In the genomic region with DNA sequence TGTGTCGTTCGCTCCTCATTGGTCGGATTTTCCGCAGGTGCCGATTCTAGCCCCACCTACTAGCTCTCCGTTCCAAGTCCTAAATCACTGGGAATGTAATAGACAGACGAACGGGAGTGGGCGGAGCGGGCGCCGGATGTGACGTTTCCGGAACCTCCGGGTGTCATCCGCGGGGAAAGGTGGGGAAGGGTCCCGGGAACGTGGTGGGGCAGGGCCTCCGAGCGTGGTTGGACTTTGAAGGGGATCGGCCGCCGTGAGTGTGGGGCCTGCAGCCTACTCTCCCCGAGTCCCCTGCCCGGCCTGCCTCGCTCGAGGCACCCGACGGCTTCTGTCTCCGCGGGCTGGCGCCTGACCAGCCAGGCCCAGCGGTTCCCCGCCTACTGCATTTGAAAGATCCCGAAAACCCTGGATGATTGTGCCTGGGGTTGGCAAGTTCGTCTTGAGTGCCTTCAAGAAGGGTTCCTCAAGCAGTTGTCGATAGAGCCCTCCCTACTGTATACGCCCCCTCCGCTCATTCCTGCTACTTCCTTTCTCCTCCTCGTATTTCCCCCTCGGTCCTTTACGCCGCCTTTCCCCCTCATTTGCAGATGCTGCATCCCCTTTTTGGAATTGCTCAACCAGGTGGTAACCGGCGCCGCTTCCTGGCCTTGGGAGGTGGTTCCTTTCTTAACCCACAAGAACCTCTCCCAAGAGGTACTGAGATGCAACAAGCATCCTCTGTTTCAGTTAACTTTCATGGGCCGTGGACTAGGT, we compare ENCODE assay signal across 8 cellular contexts. TPM values are rescaled to one million over a fixed set of nuclear protein-coding genes. Genes with fewer than 3 reads are reported as not detected.
DNase-seq lines count a peak whose midpoint lies in the region; ATAC-seq, FAIRE-seq and TF ChIP-seq lines count a peak whose summit lies in the region.

TSS of gene STAMBP (plus strand) at position 144 of the 753 bp plus-strand sequence. CDS start 1,896 bp downstream, outside the sequence.

- POLR2A ChIA-PET in AG04450 (lab: Yijun Ruan, JAX): interaction anchor here (0.5 to 1.2 kb wide), 9 partner anchors 41 to 563 kb away, joined by 3 to 10 read pairs (median 4); partner anchors contain the start of gene ACTG2
- POLR2A ChIA-PET in WTC11 (lab: Charles Lee): interaction anchor here (0.6 to 1.0 kb wide), 3 partner anchors 29 to 292 kb away, joined by 3 to 4 read pairs (median 3); partner anchors contain the start of gene DUSP11

- H3K4me3 Mint-ChIP-seq in WTC11: peak within 1 kb of the TSS; percentile 94

- ATAC-seq in GM18909 (IDR thresholded peaks at IDR 0.05; ENCODE audit: poor library complexity, unreplicated experiment) (peak; percentile 84), HG03175 (IDR thresholded peaks at IDR 0.05; ENCODE audit: unreplicated experiment) (peak; percentile 75), WTC11 (peak; percentile 96)

- H3K27ac Mint-ChIP-seq in WTC11: peak within 1 kb of the TSS; percentile 91

- H3K9me3 Mint-ChIP-seq in WTC11: peaks cover 12% of the 10 kb centered on the region

- peaks cover 19% of the 10 kb centered on the region for H3K36me3 Mint-ChIP-seq in WTC11

- TF ChIP-seq CTCF in AG04450 (IDR thresholded peaks at IDR 0.05; ENCODE audit: low read depth, low read length): no peak
- TF ChIP-seq CTCF in WTC11 (IDR thresholded peaks at IDR 0.05): no peak
- TF ChIP-seq CTCF in cardiac fibroblast (IDR thresholded peaks at IDR 0.05; ENCODE audit: low read depth, low read length): no peak

- no peaks in the 10 kb centered on the region for H3K27me3 ChIP-seq in AG04450 (ENCODE audit: control insufficient read depth, insufficient read depth, low read length)
- H3K27me3 ChIP-seq in small intestine (ENCODE audit: control insufficient read depth in 2 of 2, insufficient read depth in 2 of 2, low read length in 2 of 2): no peaks in the 10 kb centered on the region

- H3K9me3 ChIP-seq in AG04450 (ENCODE audit: control insufficient read depth, insufficient read depth, low read length): no peaks in the 10 kb centered on the region
- H3K9me3 ChIP-seq in small intestine (ENCODE audit: control insufficient read depth, low read depth): no peaks in the 10 kb centered on the region

- 0 to 1% (median 0%) methylated on average over 38 to 48 of the region's 48 CpGs for WGBS in small intestine, 3 donors

- peaks cover 27% of the 10 kb centered on the region for H3K27me3 Mint-ChIP-seq in WTC11 (ENCODE audit: low read depth)

- peak; percentile 70 for FAIRE-seq in small intestine (lab: Jason Lieb, UNC)

- H3K4me3 ChIP-seq in AG04450 (ENCODE audit: low read depth, low read length) (peak within 1 kb of the TSS; percentile 77), cardiac fibroblast (replicated peaks in 1 of 2; ENCODE audit: low read depth in 2 of 2, low read length in 2 of 2) (peak within 1 kb of the TSS; percentile 70 to 82), small intestine (ENCODE audit: low read depth in 1 of 2, low read length in 2 of 2) (peak within 1 kb of the TSS; percentile 58 to 91)

- H3K4me1 ChIP-seq in small intestine (ENCODE audit: control insufficient read depth in 2 of 2, insufficient read depth in 1 of 2, low read depth in 1 of 2, low read length in 1 of 2): peaks cover 7% of the 10 kb centered on the region in 2 donors

- peaks cover 2 to 6% of the 10 kb centered on the region in 2 donors for H3K36me3 ChIP-seq in small intestine (ENCODE audit: control insufficient read depth in 2 of 2, insufficient read depth in 2 of 2, low read length in 2 of 2)

- H3K27ac ChIP-seq in AG04450 (ENCODE audit: low read depth, low read length): peak within 1 kb of the TSS; percentile 95
- H3K27ac ChIP-seq in small intestine (ENCODE audit: low read depth in 1 of 2, low read length in 1 of 2): peak within 1 kb of the TSS; percentile 39 to 98

- H3K4me1 Mint-ChIP-seq in WTC11: peaks cover 16% of the 10 kb centered on the region

- DNase-seq in AG04450 (ENCODE audit: low read depth, low spot score) (peak; percentile 87), NCI-H226 (peak; percentile 95), WTC11 (ENCODE audit: low spot score) (peak; percentile 97), cardiac fibroblast (ENCODE audit: low read depth in 2 of 2) (peak; percentile 96 to 98), iPS-NIHi11 (ENCODE audit: low spot score) (peak; percentile 97), small intestine (peak; percentile 98)

- CTCF ChIA-PET in AG04450 (lab: Charles Lee) (interaction anchor here (0.6 to 3.3 kb wide), 7 partner anchors 117 to 506 kb away, joined by 3 to 20 read pairs (median 5); partner anchors contain the start of gene BOLA3), WTC11 (lab: Charles Lee) (interaction anchor here (0.6 to 3.0 kb wide), 14 partner anchors 10 to 563 kb away, joined by 3 to 20 read pairs (median 4); partner anchors contain the start of genes BOLA3, MOB1A and TPRKB)

TF ChIP-seq in WTC11, 78 proteins besides CTCF, POLR2A, EP300 and RAD21 (continues in another document):
- TF ChIP-seq, protein P1, sequence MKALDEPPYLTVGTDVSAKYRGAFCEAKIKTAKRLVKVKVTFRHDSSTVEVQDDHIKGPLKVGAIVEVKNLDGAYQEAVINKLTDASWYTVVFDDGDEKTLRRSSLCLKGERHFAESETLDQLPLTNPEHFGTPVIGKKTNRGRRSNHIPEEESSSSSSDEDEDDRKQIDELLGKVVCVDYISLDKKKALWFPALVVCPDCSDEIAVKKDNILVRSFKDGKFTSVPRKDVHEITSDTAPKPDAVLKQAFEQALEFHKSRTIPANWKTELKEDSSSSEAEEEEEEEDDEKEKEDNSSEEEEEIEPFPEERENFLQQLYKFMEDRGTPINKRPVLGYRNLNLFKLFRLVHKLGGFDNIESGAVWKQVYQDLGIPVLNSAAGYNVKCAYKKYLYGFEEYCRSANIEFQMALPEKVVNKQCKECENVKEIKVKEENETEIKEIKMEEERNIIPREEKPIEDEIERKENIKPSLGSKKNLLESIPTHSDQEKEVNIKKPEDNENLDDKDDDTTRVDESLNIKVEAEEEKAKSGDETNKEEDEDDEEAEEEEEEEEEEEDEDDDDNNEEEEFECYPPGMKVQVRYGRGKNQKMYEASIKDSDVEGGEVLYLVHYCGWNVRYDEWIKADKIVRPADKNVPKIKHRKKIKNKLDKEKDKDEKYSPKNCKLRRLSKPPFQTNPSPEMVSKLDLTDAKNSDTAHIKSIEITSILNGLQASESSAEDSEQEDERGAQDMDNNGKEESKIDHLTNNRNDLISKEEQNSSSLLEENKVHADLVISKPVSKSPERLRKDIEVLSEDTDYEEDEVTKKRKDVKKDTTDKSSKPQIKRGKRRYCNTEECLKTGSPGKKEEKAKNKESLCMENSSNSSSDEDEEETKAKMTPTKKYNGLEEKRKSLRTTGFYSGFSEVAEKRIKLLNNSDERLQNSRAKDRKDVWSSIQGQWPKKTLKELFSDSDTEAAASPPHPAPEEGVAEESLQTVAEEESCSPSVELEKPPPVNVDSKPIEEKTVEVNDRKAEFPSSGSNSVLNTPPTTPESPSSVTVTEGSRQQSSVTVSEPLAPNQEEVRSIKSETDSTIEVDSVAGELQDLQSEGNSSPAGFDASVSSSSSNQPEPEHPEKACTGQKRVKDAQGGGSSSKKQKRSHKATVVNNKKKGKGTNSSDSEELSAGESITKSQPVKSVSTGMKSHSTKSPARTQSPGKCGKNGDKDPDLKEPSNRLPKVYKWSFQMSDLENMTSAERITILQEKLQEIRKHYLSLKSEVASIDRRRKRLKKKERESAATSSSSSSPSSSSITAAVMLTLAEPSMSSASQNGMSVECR (CRISPR knock-in tag; IDR thresholded peaks at IDR 0.05; ENCODE audit: borderline replicate concordance): 0 out of 2 replicates have a peak, but pooled peaks have one; percentile 53
- TF ChIP-seq SP1 (CRISPR knock-in tag; conservative IDR thresholded peaks at IDR 0.05) (peak; percentile 84), ZNF121 (CRISPR knock-in tag; IDR thresholded peaks at IDR 0.05) (no peak), FOXP1 (CRISPR knock-in tag; IDR thresholded peaks at IDR 0.05; ENCODE audit: borderline replicate concordance) (peak; percentile 51; the same call in 1 of the 2 replicates), EMX1 (CRISPR knock-in tag; IDR thresholded peaks at IDR 0.05) (0 out of 2 replicates have a peak, but pooled peaks have one; percentile 41), SMAD3 (CRISPR knock-in tag; IDR thresholded peaks at IDR 0.05; ENCODE audit: borderline replicate concordance) (no peak), ETV6 (CRISPR knock-in tag; IDR thresholded peaks at IDR 0.05) (peak; percentile 78; the same call in 1 of the 2 replicates), ZBTB43 (CRISPR knock-in tag; IDR thresholded peaks at IDR 0.05) (peak; percentile 50; the same call in 1 of the 2 replicates)
- TF ChIP-seq, protein P2, sequence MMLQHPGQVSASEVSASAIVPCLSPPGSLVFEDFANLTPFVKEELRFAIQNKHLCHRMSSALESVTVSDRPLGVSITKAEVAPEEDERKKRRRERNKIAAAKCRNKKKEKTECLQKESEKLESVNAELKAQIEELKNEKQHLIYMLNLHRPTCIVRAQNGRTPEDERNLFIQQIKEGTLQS (CRISPR knock-in tag; conservative IDR thresholded peaks at IDR 0.05): no peak

RNA-seq across cellular contexts. Expression of gene STAMBP, which starts in this region (rescaled TPM):
- 48.3 and 54.5 TPM in 2 replicates for polyA plus RNA-seq in AG04450 (2011; rRNA removed)
- polyA minus RNA-seq in AG04450 (2011; rRNA and poly(A)+ RNA removed): 32.8 and 38.2 TPM in 2 replicates
- total RNA-seq in WTC11 (2021): 34.4 to 40.9 TPM (median 35.2 TPM) in 3 replicates
- polyA plus RNA-seq in small intestine: 10 to 100 TPM; 30.3 to 51.4 (median 34.6) TPM

Comparison
In these comparisons a context has a peak if more than half of its experiments do, and no peak if none do; other contexts are left out.
1. Peak in every context shown above with its lines: DNase-seq, ATAC-seq, H3K4me3 ChIP-seq and H3K27ac ChIP-seq.